25 cellular contexts compared by ENCODE assay signal in the genomic region with DNA sequence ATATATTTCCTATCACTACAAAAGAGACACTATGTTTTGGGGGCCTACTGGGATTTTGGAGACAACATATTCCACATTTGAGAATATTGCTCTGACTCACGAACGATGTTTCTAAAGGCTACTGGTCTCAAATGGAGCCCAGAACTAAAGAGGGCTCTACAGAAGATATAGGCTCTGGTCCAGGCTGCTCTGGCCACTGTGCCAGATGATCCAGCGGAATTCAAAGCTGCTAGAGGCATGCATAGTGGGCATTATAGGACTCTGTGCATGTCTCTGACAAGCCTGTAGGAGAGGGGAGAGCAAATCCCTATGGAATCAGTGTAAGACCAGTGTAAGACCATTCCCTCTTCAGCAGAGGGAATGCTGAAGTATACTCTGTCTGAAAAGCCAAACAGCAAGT. TPM values are rescaled to one million over a fixed set of nuclear protein-coding genes. Genes with fewer than 3 reads are reported as not detected.
A peak's percentile ranks its signal among the peaks of the same experiment; 100 is the strongest.
DNase-seq lines count a peak whose midpoint lies in the region; ATAC-seq and TF ChIP-seq lines count a peak whose summit lies in the region.
"Had no signal": no experiment of that assay in that cellular context is flagged by ENCODE, and none has a peak within 500 bp of the region (broad histone marks: within the 10 kb centered on the region; RNA-seq: fewer than 3 reads in every experiment).

No MANE protein-coding gene starts in this region.

- H3K79me2 ChIP-seq in H9 (ENCODE audit: insufficient read depth, low read length) = peaks cover 6% of the 10 kb centered on the region; the same call in 1 of the 2 replicates

- H2AK5ac ChIP-seq in H9 (ENCODE audit: insufficient read length, low read length) = no peak overlapping the region

- ATAC-seq in Right ventricle myocardium superior (ENCODE audit: poor library complexity) (peak; percentile 53), HG02970 (IDR thresholded peaks at IDR 0.05; ENCODE audit: low FRiP score, unreplicated experiment) (no peak), GM18861 (IDR thresholded peaks at IDR 0.05; ENCODE audit: unreplicated experiment) (no peak)
- no peak for ATAC-seq in CD8-positive, alpha-beta T cell
- ATAC-seq: GM12878, K562 had no signal

- H3K27me3 Mint-ChIP-seq in CD8-positive, alpha-beta T cell (ENCODE audit: low read depth) = no peaks in the 10 kb centered on the region
- no peaks in the 10 kb centered on the region for H3K27me3 Mint-ChIP-seq in H9 (ENCODE audit: low read depth)
- H3K27me3 Mint-ChIP-seq in mesothelial cell of epicardium (ENCODE audit: low read depth) = no peaks in the 10 kb centered on the region
- H3K27me3 Mint-ChIP-seq: CD8-positive, alpha-beta memory T cell had no signal

- no peak overlapping the region for H2BK20ac ChIP-seq in H9 (ENCODE audit: low read depth, low read length, poor library complexity, severe bottlenecking)

- H3T11ph ChIP-seq in H9 (ENCODE audit: low read length) = no peak overlapping the region

- H2BK15ac ChIP-seq in H9 (ENCODE audit: low read depth, low read length) = no peak overlapping the region

- H4K20me1 ChIP-seq in H9 (ENCODE audit: control insufficient read depth, insufficient read depth, insufficient read length) = no peaks in the 10 kb centered on the region

- no peak overlapping the region for H4K91ac ChIP-seq in H9 (ENCODE audit: insufficient read length, low read depth, low read length)

- no peak overlapping the region for H4K8ac ChIP-seq in H9 (replicated peaks; ENCODE audit: insufficient read length, low read depth, low read length)

- no peak overlapping the region for H2BK5ac ChIP-seq in H9 (ENCODE audit: insufficient read length, low read length)

- H3K23me2 ChIP-seq in H9 (ENCODE audit: insufficient read length, low read depth, low read length, poor library complexity, severe bottlenecking) = no peaks in the 10 kb centered on the region

- POLR2A ChIA-PET in CD8-positive, alpha-beta T cell (lab: Charles Lee) = no interaction called here

- peaks cover 41% of the 10 kb centered on the region for H3K36me3 Mint-ChIP-seq in CD8-positive, alpha-beta T cell
- H3K36me3 Mint-ChIP-seq in H9 (ENCODE audit: insufficient read depth in 1 of 3, low read depth in 3 of 3) (peaks cover 11 to 24% (median 21%) of the 10 kb centered on the region in 3 experiments), mesothelial cell of epicardium (peaks cover 8% of the 10 kb centered on the region)

- no peak overlapping the region for H3K18ac ChIP-seq in H9 (ENCODE audit: insufficient read length, low read depth, low read length)

- H3K4me1 Mint-ChIP-seq in CD8-positive, alpha-beta T cell (ENCODE audit: low read depth) = peaks cover 30% of the 10 kb centered on the region
- H3K4me1 Mint-ChIP-seq in H9 (no peaks in the 10 kb centered on the region), mesothelial cell of epicardium (no peaks in the 10 kb centered on the region)
- H3K4me1 Mint-ChIP-seq: CD14-positive monocyte had no signal

- H3K4me1 ChIP-seq in right atrium auricular region = peaks cover 0 to 20% of the 10 kb centered on the region in 2 donors
- H3K4me1 ChIP-seq in CD8-positive, alpha-beta T cell (ENCODE audit: insufficient read depth, low read length) = no peaks in the 10 kb centered on the region
- H3K4me1 ChIP-seq in H9 (ENCODE audit: insufficient read depth, low read length) = no peaks in the 10 kb centered on the region
- H3K4me1 ChIP-seq: BLaER1, HAP-1 had no signal

- H2AFZ ChIP-seq in H9 (ENCODE audit: low read length) = no peak overlapping the region

- no peak overlapping the region for H2BK12ac ChIP-seq in H9 (ENCODE audit: insufficient read length, low read depth, low read length)

- no peak overlapping the region for H3K4me3 Mint-ChIP-seq in CD8-positive, alpha-beta T cell
- no peak overlapping the region for H3K4me3 Mint-ChIP-seq in H9
- H3K4me3 Mint-ChIP-seq in mesothelial cell of epicardium = no peak overlapping the region
- H3K4me3 Mint-ChIP-seq: CD14-positive monocyte had no signal

- H3K79me1 ChIP-seq in H9 (ENCODE audit: insufficient read depth, low read depth, low read length, poor library complexity, severe bottlenecking) = no peaks in the 10 kb centered on the region

- H3K4ac ChIP-seq in H9 (ENCODE audit: low read depth, low read length) = no peak overlapping the region

- H3K36me3 ChIP-seq in right atrium auricular region = no peaks in the 10 kb centered on the region
- H3K36me3 ChIP-seq in CD8-positive, alpha-beta T cell (ENCODE audit: insufficient read depth, low read length) = no peaks in the 10 kb centered on the region
- H3K36me3 ChIP-seq: HAP-1 had no signal

- peaks cover 7% of the 10 kb centered on the region for H3K9me3 Mint-ChIP-seq in CD8-positive, alpha-beta T cell
- H3K9me3 Mint-ChIP-seq in H9 (peaks cover 0 to 10% of the 10 kb centered on the region in 2 experiments; a peak in 4 of 5 replicates), mesothelial cell of epicardium (peaks cover 12% of the 10 kb centered on the region)

- H3K27me3 ChIP-seq in right atrium auricular region = no peaks in the 10 kb centered on the region
- H3K27me3 ChIP-seq in CD8-positive, alpha-beta T cell (ENCODE audit: insufficient read depth, low read length) = no peaks in the 10 kb centered on the region
- no peaks in the 10 kb centered on the region for H3K27me3 ChIP-seq in H9 (ENCODE audit: insufficient read depth, low read length)
- H3K27me3 ChIP-seq: BLaER1 had no signal

- no CpG with 5 or more reads among the region's 3 CpGs for WGBS in H9 (ENCODE audit: extremely low coverage, insufficient read length, low lambda C conversion rate)

- H3K9ac ChIP-seq in H9 (ENCODE audit: extremely low read depth, insufficient read length, low read length) = no peak overlapping the region
- H3K9ac ChIP-seq: BLaER1 had no signal

- peak overlapping the region in 1 of 2 donors; percentile 6 for H3K27ac ChIP-seq in right atrium auricular region
- H3K27ac ChIP-seq in CD8-positive, alpha-beta T cell (ENCODE audit: low read depth, low read length) = no peak overlapping the region
- no peak overlapping the region for H3K27ac ChIP-seq in H9 (ENCODE audit: insufficient read length, low read depth, low read length)
- H3K27ac ChIP-seq: BLaER1 had no signal

- H3K27ac Mint-ChIP-seq in CD8-positive, alpha-beta T cell = peak overlapping the region; percentile 33
- H3K27ac Mint-ChIP-seq in H9 = peak overlapping the region in 2 of 3 experiments; percentile 29 to 62; a peak in 2 of 7 replicates
- peak overlapping the region; percentile 19 for H3K27ac Mint-ChIP-seq in mesothelial cell of epicardium
- H3K27ac Mint-ChIP-seq: CD14-positive monocyte had no signal

- H3K9me3 ChIP-seq in right atrium auricular region = no peaks in the 10 kb centered on the region
- no peaks in the 10 kb centered on the region for H3K9me3 ChIP-seq in CD8-positive, alpha-beta T cell (ENCODE audit: low read length)
- H3K9me3 ChIP-seq in H9 (ENCODE audit: control insufficient read depth, low read depth, low read length) = no peaks in the 10 kb centered on the region
- H3K9me3 ChIP-seq: HAP-1 had no signal

- intact Hi-C loops in Right ventricle myocardium superior (cut with DNase I) = no loop called here
- intact Hi-C loops in CD8-positive, alpha-beta T cell (cut with DNase I, micrococcal nuclease) = no loop called here

- CTCF ChIA-PET in CD8-positive, alpha-beta T cell (lab: Charles Lee) = no interaction called here

- no peak overlapping the region for H3K14ac ChIP-seq in H9 (ENCODE audit: insufficient read depth, low read length)

- H3K56ac ChIP-seq in H9 (ENCODE audit: insufficient read length, low read depth, low read length) = no peak overlapping the region

- H4K5ac ChIP-seq in H9 (ENCODE audit: insufficient read length, low read depth, low read length) = no peak overlapping the region

- no peak overlapping the region for H3K4me3 ChIP-seq in right atrium auricular region
- no peak overlapping the region for H3K4me3 ChIP-seq in CD8-positive, alpha-beta T cell (ENCODE audit: low read depth, low read length)
- H3K4me3 ChIP-seq: BLaER1, GM12878, HAP-1, K562 had no signal

- no peak for TF ChIP-seq CTCF in right atrium auricular region (IDR thresholded peaks at IDR 0.05)
- TF ChIP-seq CTCF in CD8-positive, alpha-beta T cell (IDR thresholded peaks at IDR 0.05) = no peak
- TF ChIP-seq CTCF in H9 (conservative IDR thresholded peaks at IDR 0.05) = no peak
- TF ChIP-seq CTCF in mesothelial cell of epicardium (IDR thresholded peaks at IDR 0.05; ENCODE audit: unreplicated experiment) = no peak

- no peak overlapping the region for H3K23ac ChIP-seq in H9 (ENCODE audit: insufficient read length, low read depth, low read length)

- DNase-seq in Right ventricle myocardium superior (no peak), right atrium auricular region (ENCODE audit: low spot score) (no peak), H9 (no peak), mesothelial cell of epicardium (ENCODE audit: low spot score in 2 of 2, unreplicated experiment in 2 of 2) (no peak), ecto neural progenitor cell (ENCODE audit: low spot score) (no peak)
- no peak for DNase-seq in CD8-positive, alpha-beta T cell
- DNase-seq: 8988T; CD8-positive, alpha-beta memory T cell; COR-L47; DMS 273 treated with DMSO at 0.1 percent for 48 hours; DMS53; DND-41; EL; IMR-90 had no signal

- no peak overlapping the region for H2BK120ac ChIP-seq in H9 (ENCODE audit: low read depth, low read length, poor library complexity, severe bottlenecking)

- H3K4me2 ChIP-seq in H9 (ENCODE audit: insufficient read depth, insufficient read length, low read length) = no peak overlapping the region
- H3K4me2 ChIP-seq: BLaER1 had no signal

RNA-seq across cellular contexts. Expression of gene TAS2R30, which starts 4.1 kb away (rescaled TPM):
- total RNA-seq in Right ventricle myocardium superior (0.67 TPM), right atrium auricular region (under 1 TPM; 0.44 to 0.90 TPM), H9 (2021) (1.5 and 2.0 TPM in 2 replicates), mesothelial cell of epicardium (5.4 to 7.2 TPM (median 6.2 TPM) in 3 replicates)
- 1 to 10 TPM; 2.9 to 3.3 TPM for total RNA-seq in CD8-positive, alpha-beta T cell

RNA-seq across cellular contexts. Expression of gene TAS2R43, which starts 38.3 kb away (rescaled TPM):
- total RNA-seq in Right ventricle myocardium superior = not detected
- 1 to 10 TPM in 1 of 2 donors, under 1 TPM in 1; 0.35 to 2.0 TPM for total RNA-seq in right atrium auricular region
- under 1 TPM in 1 of 2 experiments, not detected in 1; 0.30 TPM for total RNA-seq in CD8-positive, alpha-beta T cell
- 0.48 and 0.59 TPM in 2 replicates for total RNA-seq in H9 (2021)
- total RNA-seq in mesothelial cell of epicardium = 1.9 to 2.9 TPM (median 2.2 TPM) in 3 replicates
- total RNA-seq: H1, HT1080, K562 had no signal

RNA-seq across cellular contexts. Expression of gene SMIM10L1, which starts 40.6 kb away (rescaled TPM):
- total RNA-seq in Right ventricle myocardium superior = 13.6 TPM
- total RNA-seq in right atrium auricular region = 10 to 100 TPM; 11.8 to 13.3 TPM
- 1 to 10 TPM; 9.2 to 9.6 TPM for total RNA-seq in CD8-positive, alpha-beta T cell
- 12.2 and 12.7 TPM in 2 replicates for total RNA-seq in H9 (2021)
- total RNA-seq in mesothelial cell of epicardium = 11.8 to 12.6 TPM (median 12.3 TPM) in 3 replicates

RNA-seq across cellular contexts. Expression of gene TAS2R42, which starts 56.4 kb away (rescaled TPM):
- total RNA-seq in Right ventricle myocardium superior (not detected), right atrium auricular region (not detected), H9 (2021) (not detected in 2 replicates), mesothelial cell of epicardium (not detected in 3 replicates)
- not detected for total RNA-seq in CD8-positive, alpha-beta T cell
- total RNA-seq: A673; CD8-positive, alpha-beta memory T cell; G401; GM12878; H1; HT1080; IMR-90; K562 had no signal
